Comparison of ENCODE assay signal across 1 cellular context in genomic region chr1:227315500-227316346, GRCh38.
TF ChIP-seq lines count a peak whose summit lies in the region.

No MANE protein-coding gene starts in this region.

TF ChIP-seq in K562, 482 proteins besides CTCF, POLR2A, EP300 and RAD21 (continued from another document):
- TF ChIP-seq, protein P1, sequence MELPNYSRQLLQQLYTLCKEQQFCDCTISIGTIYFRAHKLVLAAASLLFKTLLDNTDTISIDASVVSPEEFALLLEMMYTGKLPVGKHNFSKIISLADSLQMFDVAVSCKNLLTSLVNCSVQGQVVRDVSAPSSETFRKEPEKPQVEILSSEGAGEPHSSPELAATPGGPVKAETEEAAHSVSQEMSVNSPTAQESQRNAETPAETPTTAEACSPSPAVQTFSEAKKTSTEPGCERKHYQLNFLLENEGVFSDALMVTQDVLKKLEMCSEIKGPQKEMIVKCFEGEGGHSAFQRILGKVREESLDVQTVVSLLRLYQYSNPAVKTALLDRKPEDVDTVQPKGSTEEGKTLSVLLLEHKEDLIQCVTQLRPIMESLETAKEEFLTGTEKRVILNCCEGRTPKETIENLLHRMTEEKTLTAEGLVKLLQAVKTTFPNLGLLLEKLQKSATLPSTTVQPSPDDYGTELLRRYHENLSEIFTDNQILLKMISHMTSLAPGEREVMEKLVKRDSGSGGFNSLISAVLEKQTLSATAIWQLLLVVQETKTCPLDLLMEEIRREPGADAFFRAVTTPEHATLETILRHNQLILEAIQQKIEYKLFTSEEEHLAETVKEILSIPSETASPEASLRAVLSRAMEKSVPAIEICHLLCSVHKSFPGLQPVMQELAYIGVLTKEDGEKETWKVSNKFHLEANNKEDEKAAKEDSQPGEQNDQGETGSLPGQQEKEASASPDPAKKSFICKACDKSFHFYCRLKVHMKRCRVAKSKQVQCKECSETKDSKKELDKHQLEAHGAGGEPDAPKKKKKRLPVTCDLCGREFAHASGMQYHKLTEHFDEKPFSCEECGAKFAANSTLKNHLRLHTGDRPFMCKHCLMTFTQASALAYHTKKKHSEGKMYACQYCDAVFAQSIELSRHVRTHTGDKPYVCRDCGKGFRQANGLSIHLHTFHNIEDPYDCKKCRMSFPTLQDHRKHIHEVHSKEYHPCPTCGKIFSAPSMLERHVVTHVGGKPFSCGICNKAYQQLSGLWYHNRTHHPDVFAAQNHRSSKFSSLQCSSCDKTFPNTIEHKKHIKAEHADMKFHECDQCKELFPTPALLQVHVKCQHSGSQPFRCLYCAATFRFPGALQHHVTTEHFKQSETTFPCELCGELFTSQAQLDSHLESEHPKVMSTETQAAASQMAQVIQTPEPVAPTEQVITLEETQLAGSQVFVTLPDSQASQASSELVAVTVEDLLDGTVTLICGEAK (IDR thresholded peaks at IDR 0.05) = peak; percentile 72
- TF ChIP-seq, protein P1 (CRISPR knock-in tag; IDR thresholded peaks at IDR 0.05) = no peak
- peak; percentile 28; the same call in 1 of the 2 replicates for TF ChIP-seq C11orf30 (IDR thresholded peaks at IDR 0.05; ENCODE audit: low read depth)
- TF ChIP-seq, protein P2, sequence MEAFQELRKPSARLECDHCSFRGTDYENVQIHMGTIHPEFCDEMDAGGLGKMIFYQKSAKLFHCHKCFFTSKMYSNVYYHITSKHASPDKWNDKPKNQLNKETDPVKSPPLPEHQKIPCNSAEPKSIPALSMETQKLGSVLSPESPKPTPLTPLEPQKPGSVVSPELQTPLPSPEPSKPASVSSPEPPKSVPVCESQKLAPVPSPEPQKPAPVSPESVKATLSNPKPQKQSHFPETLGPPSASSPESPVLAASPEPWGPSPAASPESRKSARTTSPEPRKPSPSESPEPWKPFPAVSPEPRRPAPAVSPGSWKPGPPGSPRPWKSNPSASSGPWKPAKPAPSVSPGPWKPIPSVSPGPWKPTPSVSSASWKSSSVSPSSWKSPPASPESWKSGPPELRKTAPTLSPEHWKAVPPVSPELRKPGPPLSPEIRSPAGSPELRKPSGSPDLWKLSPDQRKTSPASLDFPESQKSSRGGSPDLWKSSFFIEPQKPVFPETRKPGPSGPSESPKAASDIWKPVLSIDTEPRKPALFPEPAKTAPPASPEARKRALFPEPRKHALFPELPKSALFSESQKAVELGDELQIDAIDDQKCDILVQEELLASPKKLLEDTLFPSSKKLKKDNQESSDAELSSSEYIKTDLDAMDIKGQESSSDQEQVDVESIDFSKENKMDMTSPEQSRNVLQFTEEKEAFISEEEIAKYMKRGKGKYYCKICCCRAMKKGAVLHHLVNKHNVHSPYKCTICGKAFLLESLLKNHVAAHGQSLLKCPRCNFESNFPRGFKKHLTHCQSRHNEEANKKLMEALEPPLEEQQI (IDR thresholded peaks at IDR 0.05) = 0 out of 2 replicates have a peak, but pooled peaks have one; percentile 14
- 0 out of 2 replicates have a peak, but pooled peaks have one; percentile 30 for TF ChIP-seq DNMT1 (IDR thresholded peaks at IDR 0.05)
- no peak for TF ChIP-seq ZNF445 (CRISPR knock-in tag; IDR thresholded peaks at IDR 0.05; ENCODE audit: low read depth)
- TF ChIP-seq ZNF133 (CRISPR knock-in tag; IDR thresholded peaks at IDR 0.05) = no peak
- TF ChIP-seq KLF1 (tag; IDR thresholded peaks at IDR 0.05) = no peak
- 0 out of 2 replicates have a peak, but pooled peaks have one; percentile 24 for TF ChIP-seq MECOM (CRISPR knock-in tag; IDR thresholded peaks at IDR 0.05)
- TF ChIP-seq BACH1 (tag; IDR thresholded peaks at IDR 0.05) = 0 out of 2 replicates have a peak, but pooled peaks have one; percentile 38
- TF ChIP-seq NFE2 (IDR thresholded peaks at IDR 0.05; ENCODE audit: low read depth) = no peak
- peak; percentile 69; the same call in 1 of the 2 replicates for TF ChIP-seq BRD4 (IDR thresholded peaks at IDR 0.05)
- peak; percentile 86 for TF ChIP-seq CEBPB (tag; IDR thresholded peaks at IDR 0.05)
- TF ChIP-seq ERF (CRISPR knock-in tag; IDR thresholded peaks at IDR 0.05) = no peak
- TF ChIP-seq SMAD4 (CRISPR knock-in tag; conservative IDR thresholded peaks at IDR 0.05) = 0 out of 2 replicates have a peak, but pooled peaks have one; percentile 29
- TF ChIP-seq, protein P3, sequence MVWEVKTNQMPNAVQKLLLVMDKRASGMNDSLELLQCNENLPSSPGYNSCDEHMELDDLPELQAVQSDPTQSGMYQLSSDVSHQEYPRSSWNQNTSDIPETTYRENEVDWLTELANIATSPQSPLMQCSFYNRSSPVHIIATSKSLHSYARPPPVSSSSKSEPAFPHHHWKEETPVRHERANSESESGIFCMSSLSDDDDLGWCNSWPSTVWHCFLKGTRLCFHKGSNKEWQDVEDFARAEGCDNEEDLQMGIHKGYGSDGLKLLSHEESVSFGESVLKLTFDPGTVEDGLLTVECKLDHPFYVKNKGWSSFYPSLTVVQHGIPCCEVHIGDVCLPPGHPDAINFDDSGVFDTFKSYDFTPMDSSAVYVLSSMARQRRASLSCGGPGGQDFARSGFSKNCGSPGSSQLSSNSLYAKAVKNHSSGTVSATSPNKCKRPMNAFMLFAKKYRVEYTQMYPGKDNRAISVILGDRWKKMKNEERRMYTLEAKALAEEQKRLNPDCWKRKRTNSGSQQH (CRISPR knock-in tag; IDR thresholded peaks at IDR 0.05) = no peak
- no peak for TF ChIP-seq POLR2B (IDR thresholded peaks at IDR 0.05; ENCODE audit: low read depth, partially characterized antibody)
- TF ChIP-seq RBBP5 (IDR thresholded peaks at IDR 0.05; ENCODE audit: borderline replicate concordance, insufficient read depth, low read length, poor library complexity, severe bottlenecking) = peak; percentile 31
- 0 out of 2 replicates have a peak, but pooled peaks have one; percentile 35 for TF ChIP-seq SUPT5H (IDR thresholded peaks at IDR 0.05)
- TF ChIP-seq SRSF9 (IDR thresholded peaks at IDR 0.05; ENCODE audit: borderline replicate concordance, low read depth, low read length) = no peak
